1 cellular context compared by ENCODE assay signal in genomic region chr17:21239680-21240374, GRCh38.
A peak's percentile ranks its signal among the peaks of the same experiment; 100 is the strongest.
TF ChIP-seq lines count a peak whose summit lies in the region.

No MANE protein-coding gene starts in this region.

TF ChIP-seq in HepG2, 621 proteins besides CTCF, POLR2A, EP300 and RAD21:
- peak; percentile 35; the same call in 1 of the 2 replicates for TF ChIP-seq STAG1 (CRISPR knock-in tag; IDR thresholded peaks at IDR 0.05)
- TF ChIP-seq, protein P1, sequence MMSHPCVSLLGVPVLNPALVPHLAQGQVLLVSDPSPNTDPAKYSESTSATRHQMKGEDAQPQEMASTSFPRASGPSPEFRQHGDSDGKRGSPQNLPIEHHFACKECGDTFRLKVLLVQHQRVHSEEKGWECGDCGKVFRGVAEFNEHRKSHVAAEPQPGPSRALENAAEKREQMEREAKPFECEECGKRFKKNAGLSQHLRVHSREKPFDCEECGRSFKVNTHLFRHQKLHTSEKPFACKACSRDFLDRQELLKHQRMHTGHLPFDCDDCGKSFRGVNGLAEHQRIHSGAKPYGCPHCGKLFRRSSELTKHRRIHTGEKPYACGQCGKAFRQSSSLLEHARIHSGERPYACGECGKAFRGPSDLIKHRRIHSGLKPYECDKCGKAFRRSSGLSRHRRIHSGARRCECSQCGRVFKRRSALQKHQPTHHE (CRISPR knock-in tag; IDR thresholded peaks at IDR 0.05; ENCODE audit: borderline replicate concordance): no peak
- TF ChIP-seq CEBPB (IDR thresholded peaks at IDR 0.05; ENCODE audit: borderline replicate concordance, low read depth, low read length): peak; percentile 38; the same call in 1 of the 2 replicates
- TF ChIP-seq POLR2AphosphoS5 (IDR thresholded peaks at IDR 0.05; ENCODE audit: low read depth, low read length): no peak
- no peak for TF ChIP-seq ZNF232 (CRISPR knock-in tag; IDR thresholded peaks at IDR 0.05; ENCODE audit: borderline replicate concordance)
- no peak for TF ChIP-seq SP2 (CRISPR knock-in tag; IDR thresholded peaks at IDR 0.05)
- no peak for TF ChIP-seq EED (CRISPR knock-in tag; IDR thresholded peaks at IDR 0.05)
- TF ChIP-seq ZMYM3 (CRISPR knock-in tag; IDR thresholded peaks at IDR 0.05): no peak
- no peak for TF ChIP-seq HOXD1 (CRISPR knock-in tag; IDR thresholded peaks at IDR 0.05)
- TF ChIP-seq ZMYM2 (CRISPR knock-in tag; IDR thresholded peaks at IDR 0.05): no peak
- TF ChIP-seq CEBPG (CRISPR knock-in tag; IDR thresholded peaks at IDR 0.05): peak; percentile 43; the same call in 1 of the 2 replicates
- no peak for TF ChIP-seq ZBTB33 (CRISPR knock-in tag; IDR thresholded peaks at IDR 0.05)
- TF ChIP-seq NBN (conservative IDR thresholded peaks at IDR 0.05): no peak
- TF ChIP-seq GRHL1 (CRISPR knock-in tag; conservative IDR thresholded peaks at IDR 0.05): no peak
- TF ChIP-seq MAFG (CRISPR knock-in tag; IDR thresholded peaks at IDR 0.05): no peak
- TF ChIP-seq, protein P2, sequence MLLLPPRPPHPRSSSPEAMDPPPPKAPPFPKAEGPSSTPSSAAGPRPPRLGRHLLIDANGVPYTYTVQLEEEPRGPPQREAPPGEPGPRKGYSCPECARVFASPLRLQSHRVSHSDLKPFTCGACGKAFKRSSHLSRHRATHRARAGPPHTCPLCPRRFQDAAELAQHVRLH (CRISPR knock-in tag; IDR thresholded peaks at IDR 0.05; ENCODE audit: borderline replicate concordance, low read depth): no peak
